8 cellular contexts compared by ENCODE assay signal in genomic region chr11:65440831-65441499, GRCh38. TPM values are rescaled to one million over a fixed set of nuclear protein-coding genes. Genes with fewer than 3 reads are reported as not detected.
DNase-seq lines count a peak whose midpoint lies in the region; ATAC-seq and TF ChIP-seq lines count a peak whose summit lies in the region.

No MANE protein-coding gene starts in this region.

- peaks cover 41% of the 10 kb centered on the region for H3K36me3 ChIP-seq in fibroblast of lung (ENCODE audit: control insufficient read depth, insufficient read depth, low read length)

- no peak overlapping the region for H2AFZ ChIP-seq in fibroblast of lung (ENCODE audit: low read length)

- H3K27me3 Mint-ChIP-seq in HFFc6 (ENCODE audit: insufficient read depth) = peaks cover 97% of the 10 kb centered on the region
- H3K27me3 Mint-ChIP-seq in stimulated activated naive B cell treated with anti-CD40 and anti-IgM and Interleukin-4, amounts not matched to agents 10 μg/mL and 1 μg/mL and 100 μg/mL, for 72 hours = no peaks in the 10 kb centered on the region

- CTCF ChIA-PET in RWPE1 (lab: Yijun Ruan, JAX) = interaction anchor here (0.7 to 1.1 kb wide), 2 partner anchors 24 to 69 kb away, joined by 3 to 6 read pairs; no protein-coding TSS in a partner anchor

- H3K27ac ChIP-seq in RWPE1 (peak overlapping the region; percentile 85), fibroblast of lung (ENCODE audit: insufficient read depth, low read length) (no peak overlapping the region)

- H3K27ac Mint-ChIP-seq in HFFc6 = peak overlapping the region; percentile 84
- peak overlapping the region; percentile 97 for H3K27ac Mint-ChIP-seq in stimulated activated naive B cell treated with anti-CD40 and anti-IgM and Interleukin-4, amounts not matched to agents 10 μg/mL and 1 μg/mL and 100 μg/mL, for 72 hours

- peak overlapping the region; percentile 82 for H3K4me3 Mint-ChIP-seq in HFFc6
- peak overlapping the region; percentile 78 to 81 for H3K4me3 Mint-ChIP-seq in stimulated activated naive B cell treated with anti-CD40 and anti-IgM and Interleukin-4, amounts not matched to agents 10 μg/mL and 1 μg/mL and 100 μg/mL, for 72 hours

- peaks cover 82% of the 10 kb centered on the region for H3K4me1 Mint-ChIP-seq in HFFc6 (ENCODE audit: low read depth)
- H3K4me1 Mint-ChIP-seq in stimulated activated naive B cell treated with anti-CD40 and anti-IgM and Interleukin-4, amounts not matched to agents 10 μg/mL and 1 μg/mL and 100 μg/mL, for 72 hours = peaks cover 60 to 96% of the 10 kb centered on the region in 2 donors

- H3K9me3 ChIP-seq in fibroblast of lung (ENCODE audit: control insufficient read depth, insufficient read depth, low read depth, low read length) = no peaks in the 10 kb centered on the region

- DNase-seq in GM12864 (ENCODE audit: low read depth) = peak; percentile 92
- DNase-seq in HFFc6 = no peak
- DNase-seq in RWPE1 (ENCODE audit: low spot score) = no peak
- peak; percentile 40 to 49 for DNase-seq in fibroblast of lung (ENCODE audit: low read depth in 2 of 2)
- peak; percentile 54 for DNase-seq in stimulated activated naive B cell treated with anti-CD40 and anti-IgM and Interleukin-4, amounts not matched to agents 10 μg/mL and 1 μg/mL and 100 μg/mL, for 72 hours
- DNase-seq in NCI-H1417 treated with DMSO at 0.1 percent for 48 hours (lab: John Stamatoyannopoulos, UW) = no peak
- no peak for DNase-seq in cerebellar nuclear complex (lab: John Stamatoyannopoulos, UW)
- no peak for DNase-seq in KG1 (lab: John Stamatoyannopoulos, UW)

- H3K9ac ChIP-seq in fibroblast of lung (ENCODE audit: insufficient read depth, low read length) = no peak overlapping the region

- no peaks in the 10 kb centered on the region for H3K27me3 ChIP-seq in fibroblast of lung (ENCODE audit: control insufficient read depth, insufficient read depth, low read length)

- peaks cover 17% of the 10 kb centered on the region for H3K4me1 ChIP-seq in fibroblast of lung (ENCODE audit: control insufficient read depth, extremely low read depth, insufficient read depth, low read length)

- ATAC-seq in stimulated activated naive B cell treated with anti-CD40 and anti-IgM and Interleukin-4, amounts not matched to agents 10 μg/mL and 1 μg/mL and 100 μg/mL, for 72 hours (replicated peaks) = peak; percentile 55 to 61

- POLR2A ChIA-PET in RWPE1 (lab: Yijun Ruan, JAX; ENCODE audit: low non-redundant PET) = interaction anchor here (0.7 kb wide), 1 partner anchor 85 kb away, joined by 8 read pairs; no protein-coding TSS in a partner anchor

- peaks cover 82% of the 10 kb centered on the region for H3K9me3 Mint-ChIP-seq in HFFc6
- peaks cover 3 to 4% of the 10 kb centered on the region in 2 donors for H3K9me3 Mint-ChIP-seq in stimulated activated naive B cell treated with anti-CD40 and anti-IgM and Interleukin-4, amounts not matched to agents 10 μg/mL and 1 μg/mL and 100 μg/mL, for 72 hours

- peaks cover 82% of the 10 kb centered on the region for H3K79me2 ChIP-seq in fibroblast of lung (ENCODE audit: control insufficient read depth, insufficient read depth, low read length)

- H3K4me2 ChIP-seq in fibroblast of lung (ENCODE audit: extremely low read depth, insufficient read depth, low read length) = no peak overlapping the region

- H3K4me3 ChIP-seq in GM12864 (ENCODE audit: low read depth, low read length) = no peak overlapping the region; the same call in 1 of the 2 replicates
- no peak overlapping the region for H3K4me3 ChIP-seq in fibroblast of lung (replicated peaks in 1 of 4; ENCODE audit: control extremely low read depth in 1 of 4, insufficient read depth in 1 of 4, low read depth in 3 of 4, low read length in 4 of 4)

- peaks cover 6% of the 10 kb centered on the region for H4K20me1 ChIP-seq in fibroblast of lung (ENCODE audit: control insufficient read depth, extremely low read depth, insufficient read depth, low read length)

- peaks cover 73% of the 10 kb centered on the region for H3K36me3 Mint-ChIP-seq in HFFc6 (ENCODE audit: low read depth)
- peaks cover 40 to 65% of the 10 kb centered on the region in 2 donors for H3K36me3 Mint-ChIP-seq in stimulated activated naive B cell treated with anti-CD40 and anti-IgM and Interleukin-4, amounts not matched to agents 10 μg/mL and 1 μg/mL and 100 μg/mL, for 72 hours

- TF ChIP-seq CTCF in GM12864 (IDR thresholded peaks at IDR 0.05; ENCODE audit: low read depth, low read length, missing control alignments) (no peak), HFFc6 (IDR thresholded peaks at IDR 0.05) (no peak), RWPE1 (conservative IDR thresholded peaks at IDR 0.05; ENCODE audit: low read depth) (no peak), fibroblast of lung (conservative IDR thresholded peaks at IDR 0.05 in 1 of 2, IDR thresholded peaks at IDR 0.05 in 1 of 2; ENCODE audit: low read depth in 1 of 2, low read length in 2 of 2) (no peak)

RNA-seq across cellular contexts. Expression of gene NEAT1, which starts 18.4 kb away (rescaled TPM):
- 100 to 1,000 TPM; 185 to 250 (median 213) TPM for total RNA-seq in HFFc6 (2021; fragmentation: NEBNext Ultra II Directional; extraction: Animal tissue kit (Norgen Biotek cat#: 25700))
- total RNA-seq in fibroblast of lung = 177 and 299 TPM in 2 replicates
- 40.6 and 40.9 TPM in 2 replicates for polyA plus RNA-seq in fibroblast of lung
- polyA plus RNA-seq in fibroblast of lung (2012) = 140 and 151 TPM in 2 replicates
- polyA minus RNA-seq in fibroblast of lung (ENCODE audit: low replicate concordance) = 61.4 and 179 TPM in 2 replicates

RNA-seq across cellular contexts. Expression of gene FRMD8, which starts 54.5 kb away (rescaled TPM):
- 10 to 100 TPM; 22.4 to 28.5 (median 27.1) TPM for total RNA-seq in HFFc6 (2021; fragmentation: NEBNext Ultra II Directional; extraction: Animal tissue kit (Norgen Biotek cat#: 25700))
- total RNA-seq in fibroblast of lung = 14.9 and 17.5 TPM in 2 replicates
- polyA plus RNA-seq in fibroblast of lung = 13.7 and 15.3 TPM in 2 replicates
- 15.2 and 15.4 TPM in 2 replicates for polyA plus RNA-seq in fibroblast of lung (2012)
- polyA minus RNA-seq in fibroblast of lung (ENCODE audit: low replicate concordance) = 26.4 and 28.1 TPM in 2 replicates

RNA-seq across cellular contexts. Expression of gene MALAT1, which starts 57.9 kb away (rescaled TPM):
- total RNA-seq in HFFc6 (2021; fragmentation: NEBNext Ultra II Directional; extraction: Animal tissue kit (Norgen Biotek cat#: 25700)) = 1,000 to 10,000 TPM; 3,136 to 4,087 (median 3,570) TPM
- total RNA-seq in fibroblast of lung = 14,068 and 21,991 TPM in 2 replicates
- polyA plus RNA-seq in fibroblast of lung = 482 and 583 TPM in 2 replicates
- 274 and 335 TPM in 2 replicates for polyA plus RNA-seq in fibroblast of lung (2012)
- 1,820 and 2,014 TPM in 2 replicates for polyA minus RNA-seq in fibroblast of lung (ENCODE audit: low replicate concordance)

RNA-seq across cellular contexts. Expression of gene SLC25A45, which starts 58.5 kb away (rescaled TPM):
- 1 to 10 TPM; 4.9 to 8.9 (median 5.8) TPM for total RNA-seq in HFFc6 (2021; fragmentation: NEBNext Ultra II Directional; extraction: Animal tissue kit (Norgen Biotek cat#: 25700))
- total RNA-seq in fibroblast of lung = 1.0 and 1.5 TPM in 2 replicates
- 0.50 and 0.52 TPM in 2 replicates for polyA plus RNA-seq in fibroblast of lung
- 0.98 and 1.0 TPM in 2 replicates for polyA plus RNA-seq in fibroblast of lung (2012)
- polyA minus RNA-seq in fibroblast of lung (ENCODE audit: low replicate concordance) = 0.85 and 1.8 TPM in 2 replicates

Comparison
In these comparisons a context has a peak if more than half of its experiments do, and no peak if none do; other contexts are left out.
1. DNase-seq: peak in GM12864 (single experiment), fibroblast of lung (2 of 2) and stimulated activated naive B cell treated with anti-CD40 and anti-IgM and Interleukin-4, amounts not matched to agents 10 μg/mL and 1 μg/mL and 100 μg/mL, for 72 hours (single experiment); none in HFFc6 (single experiment), RWPE1 (single experiment), NCI-H1417 treated with DMSO at 0.1 percent for 48 hours (single experiment), cerebellar nuclear complex (0 of 2) and KG1 (single experiment).